In the genomic region with DNA sequence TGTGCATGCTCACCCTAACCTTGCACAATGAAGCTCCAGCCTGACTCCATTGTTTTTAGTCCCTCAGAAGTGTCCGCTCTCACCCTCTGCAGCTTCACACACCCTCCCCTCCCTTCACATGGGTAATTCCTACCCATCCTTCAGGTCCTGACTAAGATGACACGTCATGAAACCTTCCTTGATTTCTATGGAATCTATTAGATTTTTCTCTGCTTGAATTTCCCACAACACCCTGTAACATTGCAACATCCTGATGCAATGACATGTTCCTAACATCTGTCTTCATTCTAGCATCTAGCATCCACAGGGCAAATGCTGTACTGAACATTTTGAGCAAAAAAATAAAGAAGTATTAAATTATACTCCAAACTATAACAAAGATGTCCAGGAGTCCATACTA, we compare ENCODE assay signal across 28 cellular contexts.
DNase-seq lines count a peak whose midpoint lies in the region; ATAC-seq and TF ChIP-seq lines count a peak whose summit lies in the region.
"Had no signal": no experiment of that assay in that cellular context is flagged by ENCODE, and none has a peak within 500 bp of the region (broad histone marks: within the 10 kb centered on the region; RNA-seq: fewer than 3 reads in every experiment).

No MANE protein-coding gene starts in this region.

- H3K4me3 ChIP-seq in cardiac fibroblast (replicated peaks in 1 of 2; ENCODE audit: low read depth in 2 of 2, low read length in 2 of 2) (no peak overlapping the region), foreskin fibroblast (ENCODE audit: low read depth in 1 of 2, low read length in 2 of 2) (no peak overlapping the region)
- H3K4me3 ChIP-seq: body of pancreas, GM23338, left lung, prostate gland, testis had no signal

- ATAC-seq in HG03520 (IDR thresholded peaks at IDR 0.05; ENCODE audit: unreplicated experiment): no peak
- ATAC-seq: activated naive CD8-positive, alpha-beta T cell treated with anti-CD3 and anti-CD28 coated beads, Interleukin-2, amount 50 U/mL, for 24 hours; body of pancreas; GM23338; left lung; PC-3; WTC11 had no signal

- TF ChIP-seq CTCF in cardiac fibroblast (IDR thresholded peaks at IDR 0.05; ENCODE audit: low read depth, low read length) (no peak), foreskin fibroblast (IDR thresholded peaks at IDR 0.05; ENCODE audit: low read depth, low read length) (no peak)

- DNase-seq in AG08396 (ENCODE audit: low spot score) (peak; percentile 15), GM03348 (ENCODE audit: low spot score) (peak; percentile 59), cardiac fibroblast (ENCODE audit: low read depth in 2 of 2) (peak; percentile 38 to 76), foreskin fibroblast (peak; percentile 87 to 93), NCI-H2227 (lab: John Stamatoyannopoulos, UW; ENCODE audit: unreplicated experiment) (no peak), NCI-H2107 treated with DMSO at 0.1 percent for 48 hours (lab: John Stamatoyannopoulos, UW; ENCODE audit: unreplicated experiment) (no peak)
- DNase-seq in activated T-cell treated with anti-CD3 and anti-CD28 coated beads, Interleukin-2, amount 50 U/mL, for 48 hours: no peak
- DNase-seq: activated CD4-positive, alpha-beta T cell treated with anti-CD3 and anti-CD28 coated beads, Interleukin-2, amount 10 ng/mL, durations not matched to agents 7 days and 5 days; activated gamma-delta T cell treated with Interleukin-2 at 50 U/mL for 16 hours; activated naive CD8-positive, alpha-beta T cell treated with anti-CD3 and anti-CD28 coated beads, Interleukin-2, amount 50 U/mL, for 24 hours; activated T-cell treated with anti-CD3 and anti-CD28 coated beads, Interleukin-2, amount 50 U/mL, for 24 hours; body of pancreas; Calu3; hypothalamus; Kasumi-1; left lung; NCI-H1694; NCI-H524 treated with DMSO at 0.1 percent for 48 hours; NK-92 treated with Interleukin-12 subunit alpha and Interleukin-12 subunit beta, amount 100 ng/mL, for 24 hours; PC-3; SHP77; stimulated activated naive CD4-positive, alpha-beta T cell treated with Interleukin-2 at 50 U/mL for 16 hours; SW 1271; testis had no signal

Comparison
In these comparisons a context has a peak if more than half of its experiments do, and no peak if none do; other contexts are left out.
1. DNase-seq: peak in AG08396 (single experiment), GM03348 (single experiment), cardiac fibroblast (2 of 2) and foreskin fibroblast (2 of 2); none in activated T-cell treated with anti-CD3 and anti-CD28 coated beads, Interleukin-2, amount 50 U/mL, for 48 hours (0 of 2), NCI-H2227 (single experiment) and NCI-H2107 treated with DMSO at 0.1 percent for 48 hours (single experiment).